21 cellular contexts compared by ENCODE assay signal in genomic region chr13:114070098-114070799, GRCh38.
DNase-seq lines count a peak whose midpoint lies in the region; ATAC-seq and TF ChIP-seq lines count a peak whose summit lies in the region.
"Had no signal": no experiment of that assay in that cellular context is flagged by ENCODE, and none has a peak within 500 bp of the region (broad histone marks: within the 10 kb centered on the region; RNA-seq: fewer than 3 reads in every experiment).

No MANE protein-coding gene starts in this region.

- DNase-seq in activated T-cell treated with anti-CD3 and anti-CD28 coated beads, Interleukin-2, amount 50 U/mL, for 1 hour: peak; percentile 13
- DNase-seq in activated T-cell treated with anti-CD3 and anti-CD28 coated beads, Interleukin-2, amount 50 U/mL, for 48 hours: no peak
- DNase-seq in left colon (peak; percentile 6 to 22), omental fat pad (ENCODE audit: low spot score) (peak; percentile 17), pons (ENCODE audit: low spot score) (no peak), substantia nigra (lab: John Stamatoyannopoulos, UW) (no peak), GM10266 (ENCODE audit: extremely low spot score) (no peak)
- DNase-seq: activated CD8-positive, alpha-beta T cell treated with anti-CD3 and anti-CD28 coated beads for 36 hours; AML-193; central memory CD4-positive, alpha-beta T cell; DMS153; GM23248; HFFc6; NCI-H1436; NCI-H2081 treated with DMSO at 0.1 percent for 48 hours; T-helper 17 cell had no signal

- H3K9me3 ChIP-seq in BLaER1 treated with 17β-estradiol and CSF1 and Interleukin-3, amounts not matched to agents 10 nM and 100 nM (replicated peaks in 1 of 11): peaks cover 0 to 5% (median 0%) of the 10 kb centered on the region in 11 experiments; a peak in 3 of 22 replicates
- H3K9me3 ChIP-seq: ascending aorta, thyroid gland had no signal

- H3K36me3 ChIP-seq in BLaER1 treated with 17β-estradiol and CSF1 and Interleukin-3, amounts not matched to agents 10 nM and 100 nM: peaks cover 15 to 45% (median 25%) of the 10 kb centered on the region in 11 experiments; a peak in 18 of 22 replicates
- H3K36me3 ChIP-seq: thyroid gland had no signal

- ATAC-seq in left colon: no peak
- ATAC-seq in omental fat pad (ENCODE audit: low FRiP score): no peak
- ATAC-seq: activated CD8-positive, alpha-beta T cell treated with anti-CD3 and anti-CD28 coated beads for 36 hours; SK-N-SH treated with all-trans-retinoic acid at 6 μM for 48 hours; T-helper 17 cell had no signal

- no peaks in the 10 kb centered on the region for H3K27me3 ChIP-seq in BLaER1 treated with 17β-estradiol and CSF1 and Interleukin-3, amounts not matched to agents 10 nM and 100 nM
- H3K27me3 ChIP-seq: ascending aorta, thyroid gland had no signal

- TF ChIP-seq CTCF in omental fat pad (IDR thresholded peaks at IDR 0.05): no peak
- no peak for TF ChIP-seq CTCF in GM10266 (IDR thresholded peaks at IDR 0.05; ENCODE audit: control insufficient read depth, insufficient read depth, low read depth, missing control alignments)

- peaks cover 0 to 72% (median 17%) of the 10 kb centered on the region in 11 experiments; a peak in 11 of 22 replicates for H4K20me1 ChIP-seq in BLaER1 treated with 17β-estradiol and CSF1 and Interleukin-3, amounts not matched to agents 10 nM and 100 nM

- intact Hi-C loops in left colon (cut with DNase I, micrococcal nuclease): no loop called here

- no peak overlapping the region for H3K9ac ChIP-seq in BLaER1 treated with 17β-estradiol and CSF1 and Interleukin-3, amounts not matched to agents 10 nM and 100 nM
- H3K9ac ChIP-seq: GM23248, KMS-11 had no signal

- peak overlapping the region in 7 of 11 experiments; percentile 18 to 55 (median 47); a peak in 11 of 22 replicates for H3K27ac ChIP-seq in BLaER1 treated with 17β-estradiol and CSF1 and Interleukin-3, amounts not matched to agents 10 nM and 100 nM
- H3K27ac ChIP-seq in substantia nigra (ENCODE audit: low read depth, low read length, poor library complexity, severe bottlenecking): no peak overlapping the region
- H3K27ac ChIP-seq: GM23248, KMS-11 had no signal

- peaks cover 72 to 86% (median 81%) of the 10 kb centered on the region in 10 experiments for H3K4me1 ChIP-seq in BLaER1 treated with 17β-estradiol and CSF1 and Interleukin-3, amounts not matched to agents 10 nM and 100 nM

- H3K4me3 ChIP-seq in BLaER1 treated with 17β-estradiol and CSF1 and Interleukin-3, amounts not matched to agents 10 nM and 100 nM: no peak overlapping the region
- H3K4me3 ChIP-seq: ascending aorta, GM23248, thyroid gland had no signal

- H3K4me2 ChIP-seq in BLaER1 treated with 17β-estradiol and CSF1 and Interleukin-3, amounts not matched to agents 10 nM and 100 nM: peak overlapping the region in 5 of 11 experiments; percentile 9 to 57 (median 40); a peak in 5 of 22 replicates
- H3K4me2 ChIP-seq: KMS-11 had no signal

Comparison
In these comparisons a context has a peak if more than half of its experiments do, and no peak if none do; other contexts are left out.
1. DNase-seq: peak in activated T-cell treated with anti-CD3 and anti-CD28 coated beads, Interleukin-2, amount 50 U/mL, for 1 hour (single experiment), left colon (2 of 2) and omental fat pad (single experiment); none in activated T-cell treated with anti-CD3 and anti-CD28 coated beads, Interleukin-2, amount 50 U/mL, for 48 hours (0 of 2), pons (single experiment), substantia nigra (0 of 49) and GM10266 (single experiment).